ENCODE assay signal across 26 cellular contexts in genomic region chr4:141518222-141518621, GRCh38.
"Had no signal": no experiment of that assay in that cellular context is flagged by ENCODE, and none has a peak within 500 bp of the region (broad histone marks: within the 10 kb centered on the region; RNA-seq: fewer than 3 reads in every experiment).

No MANE protein-coding gene starts in this region.

- H3K4me2 ChIP-seq: neural progenitor cell had no signal

- H3K27me3 Mint-ChIP-seq: naive B cell; stimulated activated naive CD8-positive, alpha-beta T cell treated with anti-CD3 and anti-CD28 coated beads, Interleukin-15, Interleukin-2, amounts not matched to agents 100 ng/mL and 50 ng/mL, for 24 hours had no signal

- H3K9me3 ChIP-seq: left ventricle myocardium inferior, neutrophil, right atrium auricular region, spleen, suprapubic skin, thoracic aorta, tibial artery, upper lobe of right lung had no signal

- H2AFZ ChIP-seq: neural progenitor cell, parathyroid adenoma had no signal

- H3K27me3 ChIP-seq: neural progenitor cell, neutrophil, right atrium auricular region, spleen, suprapubic skin, tibial artery, upper lobe of right lung had no signal

- H3K27ac Mint-ChIP-seq: mesothelial cell of epicardium; naive B cell; natural killer cell; nephron progenitor cell; neural progenitor cell; stimulated activated effector memory CD8-positive, alpha-beta T cell treated with anti-CD3 and anti-CD28 coated beads, Interleukin-12 subunit alpha, Interleukin-12 subunit beta, amount 100 ng/mL, for 72 hours; stimulated activated naive CD8-positive, alpha-beta T cell treated with anti-CD3 and anti-CD28 coated beads, Interleukin-15, Interleukin-2, amounts not matched to agents 100 ng/mL and 50 ng/mL, for 24 hours had no signal

- ATAC-seq: natural killer cell; sciatic nerve; stimulated activated effector memory CD8-positive, alpha-beta T cell treated with anti-CD3 and anti-CD28 coated beads, Interleukin-12 subunit alpha, Interleukin-12 subunit beta, amount 100 ng/mL, for 72 hours; upper lobe of right lung had no signal

- H3K9me3 Mint-ChIP-seq: nephron progenitor cell; neural progenitor cell; stimulated activated effector memory CD8-positive, alpha-beta T cell treated with anti-CD3 and anti-CD28 coated beads, Interleukin-12 subunit alpha, Interleukin-12 subunit beta, amount 100 ng/mL, for 72 hours; stimulated activated naive CD8-positive, alpha-beta T cell treated with anti-CD3 and anti-CD28 coated beads, Interleukin-15, Interleukin-2, amounts not matched to agents 100 ng/mL and 50 ng/mL, for 24 hours had no signal

- DNase-seq: hypothalamus; islet precursor cell; left ventricle myocardium inferior; mesendoderm; naive B cell; natural killer cell; nephron progenitor cell; occipital lobe; spleen; stimulated activated CD4-positive, alpha-beta T cell treated with anti-CD3 and anti-CD28 coated beads, Interleukin-4, amount 100 ng/mL, for 24 hours; stimulated activated naive CD4-positive, alpha-beta T cell; tibial artery; trophoblast cell; upper lobe of right lung had no signal

- H3K4me3 Mint-ChIP-seq: mesothelial cell of epicardium; naive B cell; natural killer cell; nephron progenitor cell; neural progenitor cell; stimulated activated effector memory CD8-positive, alpha-beta T cell treated with anti-CD3 and anti-CD28 coated beads, Interleukin-12 subunit alpha, Interleukin-12 subunit beta, amount 100 ng/mL, for 72 hours; stimulated activated naive CD8-positive, alpha-beta T cell treated with anti-CD3 and anti-CD28 coated beads, Interleukin-15, Interleukin-2, amounts not matched to agents 100 ng/mL and 50 ng/mL, for 24 hours had no signal

- H3K36me3 ChIP-seq: left ventricle myocardium inferior, neural progenitor cell, neutrophil, right atrium auricular region, spleen, suprapubic skin, thoracic aorta, tibial artery, upper lobe of right lung had no signal

- H3K4me1 Mint-ChIP-seq: naive B cell, natural killer cell, nephron progenitor cell, neural progenitor cell had no signal

- H3K36me3 Mint-ChIP-seq: mesothelial cell of epicardium; naive B cell; natural killer cell; neural progenitor cell; stimulated activated effector memory CD8-positive, alpha-beta T cell treated with anti-CD3 and anti-CD28 coated beads, Interleukin-12 subunit alpha, Interleukin-12 subunit beta, amount 100 ng/mL, for 72 hours had no signal

- H3K4me3 ChIP-seq: left ventricle myocardium inferior, lung, neural progenitor cell, right atrium auricular region, skin epidermis, spleen, suprapubic skin, thoracic aorta, tibial artery, upper lobe of right lung had no signal

- H3K9ac ChIP-seq: neural progenitor cell, parathyroid adenoma had no signal

- H3K27ac ChIP-seq: left ventricle myocardium inferior, neural progenitor cell, neutrophil, parathyroid adenoma, right atrium auricular region, skin epidermis, spleen, suprapubic skin, thoracic aorta, tibial artery, upper lobe of right lung had no signal

- H3K4me1 ChIP-seq: left ventricle myocardium inferior, neural progenitor cell, parathyroid adenoma, right atrium auricular region, spleen, suprapubic skin, tibial artery, upper lobe of right lung had no signal
